In the genomic region with DNA sequence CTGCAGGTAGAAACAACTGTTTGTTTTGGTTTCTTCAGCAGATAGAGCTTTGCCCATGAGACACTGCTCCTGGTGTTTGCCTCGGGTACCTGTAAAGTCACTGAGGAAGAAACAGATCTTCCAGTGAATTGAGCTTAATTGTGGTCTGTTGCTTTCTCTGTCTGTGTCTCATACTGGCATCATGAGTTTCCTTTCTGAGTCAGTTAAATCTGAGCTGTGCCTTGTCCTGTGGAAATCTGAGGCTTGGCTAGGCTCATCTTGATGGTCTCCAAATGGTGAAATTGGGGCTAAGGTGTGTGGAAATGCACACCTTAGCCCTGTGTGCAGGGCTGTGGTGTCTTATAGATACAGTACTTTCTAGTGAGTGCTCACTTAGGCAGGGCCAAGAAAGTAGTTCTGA, we compare ENCODE assay signal across 16 cellular contexts.
A peak's percentile ranks its signal among the peaks of the same experiment; 100 is the strongest.
DNase-seq lines count a peak whose midpoint lies in the region; ATAC-seq, FAIRE-seq and TF ChIP-seq lines count a peak whose summit lies in the region.
"Had no signal": no experiment of that assay in that cellular context is flagged by ENCODE, and none has a peak within 500 bp of the region (broad histone marks: within the 10 kb centered on the region; RNA-seq: fewer than 3 reads in every experiment).

No MANE protein-coding gene starts in this region.

- peaks cover 27 to 54% (median 32%) of the 10 kb centered on the region in 4 donors for H3K4me1 Mint-ChIP-seq in CD4-positive, CD25-positive, alpha-beta regulatory T cell

- in situ Hi-C loops in GM23248 (cut with MboI) = no loop called here

- H3K9me2 ChIP-seq in GM23248 (ENCODE audit: insufficient read depth) = no peaks in the 10 kb centered on the region

- H3K27me3 ChIP-seq in CD4-positive, CD25-positive, alpha-beta regulatory T cell (ENCODE audit: control insufficient read depth, insufficient read depth, low read length) = no peaks in the 10 kb centered on the region
- H3K27me3 ChIP-seq in GM23248 (replicated peaks; ENCODE audit: insufficient read depth) (no peaks in the 10 kb centered on the region), body of pancreas (no peaks in the 10 kb centered on the region), upper lobe of right lung (no peaks in the 10 kb centered on the region)
- H3K27me3 ChIP-seq: suprapubic skin had no signal

- WGBS in GM23248 (ENCODE audit: low coverage in 1 of 2, low lambda C conversion rate in 2 of 2, missing lambda C conversion rate in 2 of 2), 2 experiments = 50 to 56% methylated on average over 1 of the region's 1 CpG
- 22 to 25% methylated on average over 1 of the region's 1 CpG for WGBS in body of pancreas, 2 donors
- WGBS in mesodermal cell (ENCODE audit: insufficient coverage in 2 of 2), 2 experiments = 78 to 100% methylated on average over 1 of the region's 1 CpG

- no peak for FAIRE-seq in D721Med (lab: Jason Lieb, UNC)
- FAIRE-seq: GM12892, GM19239 had no signal

- peaks cover 0 to 1% (median 0%) of the 10 kb centered on the region in 7 donors for H3K9me3 Mint-ChIP-seq in CD4-positive, CD25-positive, alpha-beta regulatory T cell
- H3K9me3 Mint-ChIP-seq: activated CD4-positive, alpha-beta T cell treated with anti-CD3 and anti-CD28 coated beads, Interleukin-2, amount 10 ng/mL, durations not matched to agents 7 days and 5 days had no signal

- H3K27ac ChIP-seq in CD4-positive, CD25-positive, alpha-beta regulatory T cell (ENCODE audit: insufficient read depth, low read length, poor library complexity, severe bottlenecking) = no peak overlapping the region
- H3K27ac ChIP-seq in GM23248 (peak overlapping the region; percentile 51), body of pancreas (peak overlapping the region in 3 of 4 donors; percentile 7 to 79 (median 78)), mesodermal cell (ENCODE audit: low read depth, low read length, severe bottlenecking) (peak overlapping the region; percentile 65), upper lobe of right lung (no peak overlapping the region)
- H3K27ac ChIP-seq: suprapubic skin had no signal

- peak overlapping the region in 2 of 3 donors; percentile 27 to 74 for H3K27ac Mint-ChIP-seq in CD4-positive, CD25-positive, alpha-beta regulatory T cell
- H3K27ac Mint-ChIP-seq: activated CD4-positive, alpha-beta T cell treated with anti-CD3 and anti-CD28 coated beads, Interleukin-2, amount 10 ng/mL, durations not matched to agents 7 days and 5 days had no signal

- intact Hi-C loops in body of pancreas (cut with DNase I) (no loop called here), upper lobe of right lung (cut with DNase I) (no loop called here)

- peaks cover 42% of the 10 kb centered on the region for H3F3A ChIP-seq in GM23248 (ENCODE audit: insufficient read depth)

- ATAC-seq in CD4-positive, CD25-positive, alpha-beta regulatory T cell (ENCODE audit: low read depth in 2 of 2) = no peak
- ATAC-seq in body of pancreas = no peak
- no peak for ATAC-seq in upper lobe of right lung
- no peak for ATAC-seq in left lobe of liver

- H3K4me3 ChIP-seq in CD4-positive, CD25-positive, alpha-beta regulatory T cell (ENCODE audit: low read depth, low read length) = no peak overlapping the region
- H3K4me3 ChIP-seq in GM23248 (no peak overlapping the region), body of pancreas (no peak overlapping the region), mesodermal cell (ENCODE audit: extremely low read depth, insufficient read depth, low read length, poor library complexity, severe bottlenecking) (no peak overlapping the region), upper lobe of right lung (no peak overlapping the region)
- H3K4me3 ChIP-seq: HAP-1, suprapubic skin had no signal

- no peak for DNase-seq in CD4-positive, CD25-positive, alpha-beta regulatory T cell
- DNase-seq in GM23248 (peak; percentile 78), body of pancreas (no peak), upper lobe of right lung (no peak), left lobe of liver (ENCODE audit: low spot score) (no peak), HT-29 (ENCODE audit: low spot score) (no peak), D721Med (ENCODE audit: insufficient read length, low spot score) (no peak)
- DNase-seq: activated CD4-positive, alpha-beta T cell treated with anti-CD3 and anti-CD28 coated beads, Interleukin-2, amount 10 ng/mL, durations not matched to agents 7 days and 5 days; effector CD4-positive, alpha-beta T cell; NCI-H1436 had no signal

- no peaks in the 10 kb centered on the region for H3K9me3 ChIP-seq in CD4-positive, CD25-positive, alpha-beta regulatory T cell (ENCODE audit: control insufficient read depth in 2 of 2, low read length in 2 of 2)
- H3K9me3 ChIP-seq in GM23248 (ENCODE audit: low read depth) (no peaks in the 10 kb centered on the region), body of pancreas (no peaks in the 10 kb centered on the region), mesodermal cell (ENCODE audit: control insufficient read depth, low read length) (no peaks in the 10 kb centered on the region), upper lobe of right lung (no peaks in the 10 kb centered on the region)
- H3K9me3 ChIP-seq: HAP-1, suprapubic skin had no signal

- H3K79me2 ChIP-seq in GM23248 (ENCODE audit: insufficient read depth) = peaks cover 98% of the 10 kb centered on the region

- no peaks in the 10 kb centered on the region for H3K27me3 Mint-ChIP-seq in CD4-positive, CD25-positive, alpha-beta regulatory T cell
- H3K27me3 Mint-ChIP-seq: activated CD4-positive, alpha-beta T cell treated with anti-CD3 and anti-CD28 coated beads, Interleukin-2, amount 10 ng/mL, durations not matched to agents 7 days and 5 days had no signal

- peak overlapping the region; percentile 37 for H3K4me2 ChIP-seq in GM23248 (ENCODE audit: unreplicated experiment)

- H3K36me3 ChIP-seq in CD4-positive, CD25-positive, alpha-beta regulatory T cell (ENCODE audit: control insufficient read depth, insufficient read depth, low read length) = no peaks in the 10 kb centered on the region
- H3K36me3 ChIP-seq in GM23248 (ENCODE audit: low read depth) (0 out of 2 replicates have a peak, but pooled peaks cover 3% of the 10 kb centered on the region), body of pancreas (replicated peaks in 1 of 2; ENCODE audit: insufficient read depth in 1 of 2, low read depth in 2 of 2) (no peaks in the 10 kb centered on the region), mesodermal cell (ENCODE audit: control insufficient read depth, insufficient read depth, low read length) (peaks cover 9% of the 10 kb centered on the region), upper lobe of right lung (peaks cover 6% of the 10 kb centered on the region)

- H3K9ac ChIP-seq in GM23248 = 0 out of 2 replicates have a peak overlapping the region, but pooled peaks have one; percentile 2

- no peak overlapping the region for H3K4me3 Mint-ChIP-seq in CD4-positive, CD25-positive, alpha-beta regulatory T cell
- H3K4me3 Mint-ChIP-seq: activated CD4-positive, alpha-beta T cell treated with anti-CD3 and anti-CD28 coated beads, Interleukin-2, amount 10 ng/mL, durations not matched to agents 7 days and 5 days; mesothelial cell of epicardium had no signal

- H4K20me1 ChIP-seq in GM23248 (ENCODE audit: insufficient read depth) = peaks cover 19% of the 10 kb centered on the region

- TF ChIP-seq CTCF in body of pancreas (IDR thresholded peaks at IDR 0.05) (no peak), upper lobe of right lung (IDR thresholded peaks at IDR 0.05) (no peak), D721Med (IDR thresholded peaks at IDR 0.05; ENCODE audit: insufficient read depth, missing control alignments) (no peak)

- TF ChIP-seq POLR2A in body of pancreas (IDR thresholded peaks at IDR 0.05) = no peak

- no peak overlapping the region for H2AFZ ChIP-seq in GM23248

- H3K4me1 ChIP-seq in CD4-positive, CD25-positive, alpha-beta regulatory T cell (ENCODE audit: control insufficient read depth, insufficient read depth, low read length, poor library complexity, severe bottlenecking) = no peaks in the 10 kb centered on the region
- H3K4me1 ChIP-seq in GM23248 (ENCODE audit: insufficient read depth) = peaks cover 51% of the 10 kb centered on the region
- peaks cover 45% of the 10 kb centered on the region for H3K4me1 ChIP-seq in body of pancreas
- peaks cover 24% of the 10 kb centered on the region for H3K4me1 ChIP-seq in mesodermal cell (ENCODE audit: control insufficient read depth, insufficient read depth, low read length, poor library complexity, severe bottlenecking)
- peaks cover 12% of the 10 kb centered on the region for H3K4me1 ChIP-seq in upper lobe of right lung

- peaks cover 9% of the 10 kb centered on the region for H3K36me3 Mint-ChIP-seq in CD4-positive, CD25-positive, alpha-beta regulatory T cell

Comparison
In these comparisons a context has a peak if more than half of its experiments do, and no peak if none do; other contexts are left out.
1. H3K27ac ChIP-seq: peak in GM23248 (single experiment), body of pancreas (3 of 4) and mesodermal cell (single experiment); none in CD4-positive, CD25-positive, alpha-beta regulatory T cell (single experiment) and upper lobe of right lung (single experiment).